Comparison of ENCODE assay signal across 8 cellular contexts in the genomic region with DNA sequence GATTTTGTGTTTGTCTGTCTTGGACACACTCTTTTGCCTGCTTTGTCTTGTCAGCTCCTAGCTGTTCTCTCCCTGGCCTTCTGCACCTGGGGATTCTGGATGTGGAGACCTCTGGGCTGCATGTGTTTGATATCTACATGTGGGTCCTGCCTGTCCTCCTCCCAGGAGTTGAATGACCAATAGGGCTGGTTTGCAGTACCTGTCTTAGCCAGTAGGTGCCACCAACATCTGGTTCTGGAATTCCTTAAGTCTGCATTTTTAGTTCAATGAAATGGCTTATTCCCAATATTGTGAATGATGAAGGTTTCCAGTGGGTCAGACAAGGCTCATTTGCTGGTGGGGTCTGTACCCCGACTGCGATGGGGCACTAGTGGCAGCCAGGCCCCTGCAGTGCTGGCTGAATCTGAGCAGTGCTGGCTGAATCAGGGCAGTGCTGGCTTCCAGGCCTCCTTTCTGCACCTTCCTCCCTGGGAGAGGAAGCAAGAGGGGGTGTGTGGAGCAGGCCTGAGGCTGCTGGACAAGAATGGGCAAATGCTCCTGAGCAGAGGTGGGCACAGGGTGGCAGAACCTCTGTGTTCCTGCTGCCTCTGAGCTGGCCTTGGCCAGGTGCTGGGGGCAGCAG.
DNase-seq lines count a peak whose midpoint lies in the region; ATAC-seq and TF ChIP-seq lines count a peak whose summit lies in the region.

No MANE protein-coding gene starts in this region.

- TF ChIP-seq POLR2A in testis (IDR thresholded peaks at IDR 0.05) = no peak

- H3K36me3 ChIP-seq in OCI-LY7 (ENCODE audit: insufficient read depth, low read length) = no peaks in the 10 kb centered on the region
- no peaks in the 10 kb centered on the region for H3K36me3 ChIP-seq in testis (ENCODE audit: low read depth, missing control alignments)

- peak; percentile 24 for DNase-seq in activated naive CD4-positive, alpha-beta T cell treated with Interleukin-2 at 50 U/mL for 16 hours
- DNase-seq in activated naive CD4-positive, alpha-beta T cell treated with anti-CD3 and anti-CD28 coated beads, Interleukin-2, amount 10 ng/mL, durations not matched to agents 7 days and 5 days = no peak
- DNase-seq in OCI-LY7 (ENCODE audit: low spot score) = no peak
- peak; percentile 62 for DNase-seq in fibroblast of pulmonary artery (ENCODE audit: low read depth)
- no peak for DNase-seq in testis
- DNase-seq in mesenteric fat pad (ENCODE audit: low spot score) = no peak
- DNase-seq in substantia nigra (lab: John Stamatoyannopoulos, UW) = no peak

- H3K4me3 ChIP-seq in OCI-LY7 (ENCODE audit: low read depth, low read length, poor library complexity, severe bottlenecking) (no peak overlapping the region), fibroblast of pulmonary artery (replicated peaks; ENCODE audit: low read depth, low read length) (no peak overlapping the region), testis (no peak overlapping the region)

- H2AFZ ChIP-seq in OCI-LY7 (ENCODE audit: low read length) = no peak overlapping the region

- no peak for ATAC-seq in GM18502 (IDR thresholded peaks at IDR 0.05; ENCODE audit: poor library complexity, unreplicated experiment)

- H3K27ac ChIP-seq in OCI-LY7 (ENCODE audit: low read depth, low read length, poor library complexity, severe bottlenecking) = no peak overlapping the region
- H3K27ac ChIP-seq in testis = no peak overlapping the region
- no peak overlapping the region for H3K27ac ChIP-seq in substantia nigra (ENCODE audit: low read depth, low read length, poor library complexity, severe bottlenecking)

- TF ChIP-seq CTCF in OCI-LY7 (conservative IDR thresholded peaks at IDR 0.05; ENCODE audit: low read length) = peak; percentile 80
- peak; percentile 65 for TF ChIP-seq CTCF in fibroblast of pulmonary artery (IDR thresholded peaks at IDR 0.05; ENCODE audit: low read length, missing control alignments)
- TF ChIP-seq CTCF in testis (IDR thresholded peaks at IDR 0.05) = peak; percentile 13 to 49 (median 48)

- H3K27ac Mint-ChIP-seq in activated naive CD4-positive, alpha-beta T cell treated with anti-CD3 and anti-CD28 coated beads, Interleukin-2, amount 10 ng/mL, durations not matched to agents 7 days and 5 days = no peak overlapping the region

- no peak overlapping the region for H3K4me2 ChIP-seq in OCI-LY7 (ENCODE audit: low read length)

- no peaks in the 10 kb centered on the region for H3K27me3 ChIP-seq in testis

- H3K4me3 Mint-ChIP-seq in activated naive CD4-positive, alpha-beta T cell treated with anti-CD3 and anti-CD28 coated beads, Interleukin-2, amount 10 ng/mL, durations not matched to agents 7 days and 5 days = no peak overlapping the region

- H3K79me2 ChIP-seq in OCI-LY7 (ENCODE audit: insufficient read depth, low read depth, low read length) = no peaks in the 10 kb centered on the region

- no peaks in the 10 kb centered on the region for H3K9me2 ChIP-seq in OCI-LY7 (ENCODE audit: insufficient read depth, low read length)

- H3K9me3 Mint-ChIP-seq in activated naive CD4-positive, alpha-beta T cell treated with anti-CD3 and anti-CD28 coated beads, Interleukin-2, amount 10 ng/mL, durations not matched to agents 7 days and 5 days = peaks cover 8% of the 10 kb centered on the region

- H3K4me1 ChIP-seq in OCI-LY7 (ENCODE audit: insufficient read depth, low read length, poor library complexity, severe bottlenecking) (peaks cover 17% of the 10 kb centered on the region), testis (peaks cover 39% of the 10 kb centered on the region)

- no peaks in the 10 kb centered on the region for H4K20me1 ChIP-seq in OCI-LY7 (ENCODE audit: insufficient read depth, low read length)

- intact Hi-C loops in OCI-LY7 (cut with micrococcal nuclease; ENCODE audit: unreplicated experiment) (no loop called here), testis (cut with DNase I; ENCODE audit: low total_unique reads) (no loop called here)

- POLR2A ChIA-PET in OCI-LY7 (lab: Charles Lee) = interaction anchor here (0.6 kb wide), 1 partner anchor 872 kb away, joined by 3 read pairs; no protein-coding TSS in a partner anchor

- CTCF ChIA-PET in activated naive CD4-positive, alpha-beta T cell treated with anti-CD3 and anti-CD28 coated beads, Interleukin-2, amount 10 ng/mL, durations not matched to agents 7 days and 5 days (lab: Charles Lee) = no interaction called here
- CTCF ChIA-PET in OCI-LY7 (lab: Charles Lee; ENCODE audit: unreplicated experiment) = no interaction called here

- peaks cover 58% of the 10 kb centered on the region for H3K27me3 Mint-ChIP-seq in activated naive CD4-positive, alpha-beta T cell treated with anti-CD3 and anti-CD28 coated beads, Interleukin-2, amount 10 ng/mL, durations not matched to agents 7 days and 5 days

- peaks cover 49% of the 10 kb centered on the region for H3K4me1 Mint-ChIP-seq in activated naive CD4-positive, alpha-beta T cell treated with anti-CD3 and anti-CD28 coated beads, Interleukin-2, amount 10 ng/mL, durations not matched to agents 7 days and 5 days

- H3K9me3 ChIP-seq in OCI-LY7 (ENCODE audit: low read length) = peaks cover 10% of the 10 kb centered on the region
- H3K9me3 ChIP-seq in testis = no peaks in the 10 kb centered on the region

- WGBS in testis, 2 donors = 98% methylated on average over 2 of the region's 2 CpGs; no CpG with 5 or more reads in 1 of the 2 donors

- H3K36me3 Mint-ChIP-seq in activated naive CD4-positive, alpha-beta T cell treated with anti-CD3 and anti-CD28 coated beads, Interleukin-2, amount 10 ng/mL, durations not matched to agents 7 days and 5 days = peaks cover 2% of the 10 kb centered on the region

- BruUV-seq in OCI-LY7 (replicated peaks; lab: Mats Ljungman, UMichigan) = no TSS peak

Comparison
In these comparisons a context has a peak if more than half of its experiments do, and no peak if none do; other contexts are left out.
1. DNase-seq: peak in activated naive CD4-positive, alpha-beta T cell treated with Interleukin-2 at 50 U/mL for 16 hours (single experiment) and fibroblast of pulmonary artery (single experiment); none in activated naive CD4-positive, alpha-beta T cell treated with anti-CD3 and anti-CD28 coated beads, Interleukin-2, amount 10 ng/mL, durations not matched to agents 7 days and 5 days (single experiment), OCI-LY7 (single experiment), testis (single experiment), mesenteric fat pad (single experiment) and substantia nigra (0 of 49).
2. Peak in every context shown above with its lines, with median percentiles within 50 percentile points of each other: CTCF ChIP-seq.